11 cellular contexts compared by ENCODE assay signal in genomic region chr15:90873488-90873997, GRCh38. TPM values are rescaled to one million over a fixed set of nuclear protein-coding genes. Genes with fewer than 3 reads are reported as not detected.
DNase-seq lines count a peak whose midpoint lies in the region; ATAC-seq and TF ChIP-seq lines count a peak whose summit lies in the region.
"Had no signal": no experiment of that assay in that cellular context is flagged by ENCODE, and none has a peak within 500 bp of the region (broad histone marks: within the 10 kb centered on the region; RNA-seq: fewer than 3 reads in every experiment).

No MANE protein-coding gene starts in this region.

- peak overlapping the region in 9 of 10 donors; percentile 1 to 100 (median 97) for H3K27ac ChIP-seq in heart right ventricle
- peak overlapping the region; percentile 13 for H3K27ac ChIP-seq in caudate nucleus (ENCODE audit: low read depth, low read length)
- peak overlapping the region; percentile 89 for H3K27ac ChIP-seq in vagina

- H3K36me3 ChIP-seq in heart right ventricle (peaks cover 0 to 38% (median 30%) of the 10 kb centered on the region in 9 donors), mucosa of stomach (ENCODE audit: control insufficient read depth, insufficient read depth, low read length) (peaks cover 14% of the 10 kb centered on the region), vagina (peaks cover 0 to 29% of the 10 kb centered on the region in 2 donors)

- intact Hi-C loops in heart right ventricle (cut with DNase I) (loop anchor here in 3 of 10 donors (5.0 kb wide), 1 partner anchor 156 kb away; the partner anchor contains the start of gene BLM (in 3 of the 3)), cardiac septum (cut with DNase I) (loop anchor here (5.0 kb wide), 1 partner anchor 156 kb away; the partner anchor contains the start of gene BLM), vagina (cut with DNase I) (no loop called here)

- TF ChIP-seq POLR2A in vagina (IDR thresholded peaks at IDR 0.05) = no peak

- H3K27me3 ChIP-seq in heart right ventricle (no peaks in the 10 kb centered on the region), mucosa of stomach (ENCODE audit: control insufficient read depth, insufficient read depth, low read length) (no peaks in the 10 kb centered on the region), vagina (no peaks in the 10 kb centered on the region)

- H3K4me1 ChIP-seq in heart right ventricle = peaks cover 20 to 55% (median 47%) of the 10 kb centered on the region in 9 donors
- H3K4me1 ChIP-seq in mucosa of stomach (ENCODE audit: control insufficient read depth, insufficient read depth, low read length) = peaks cover 44% of the 10 kb centered on the region
- peaks cover 48% of the 10 kb centered on the region for H3K4me1 ChIP-seq in vagina

- TF ChIP-seq CTCF in heart right ventricle (IDR thresholded peaks at IDR 0.05) = no peak
- TF ChIP-seq CTCF in vagina (IDR thresholded peaks at IDR 0.05) = no peak

- H3K9me3 ChIP-seq in heart right ventricle (no peaks in the 10 kb centered on the region), mucosa of stomach (ENCODE audit: control insufficient read depth, low read length) (no peaks in the 10 kb centered on the region), vagina (no peaks in the 10 kb centered on the region)

- ATAC-seq in heart right ventricle = no peak
- ATAC-seq in HG02938 (IDR thresholded peaks at IDR 0.05; ENCODE audit: unreplicated experiment) = no peak

- H3K4me3 ChIP-seq in heart right ventricle = peak overlapping the region in 7 of 10 donors; percentile 65 to 92 (median 71)
- no peak overlapping the region for H3K4me3 ChIP-seq in mucosa of stomach (ENCODE audit: low read length)
- H3K4me3 ChIP-seq in vagina = no peak overlapping the region

- peak overlapping the region; percentile 11 for H3K9ac ChIP-seq in mucosa of stomach (ENCODE audit: low read length)

- WGBS in heart right ventricle, 2 donors = 61 to 73% methylated on average over 6 of the region's 6 CpGs

- no peak for DNase-seq in heart right ventricle
- no peak for DNase-seq in cardiac septum (ENCODE audit: low spot score)
- no peak for DNase-seq in caudate nucleus (lab: John Stamatoyannopoulos, UW)
- DNase-seq in vagina (ENCODE audit: extremely low spot score in 2 of 2) = no peak
- DNase-seq in KG1 (lab: John Stamatoyannopoulos, UW) = no peak
- no peak for DNase-seq in superior temporal gyrus (ENCODE audit: extremely low spot score)
- DNase-seq: DND-41, GOT3, MM.1S had no signal

RNA-seq across cellular contexts. Expression of gene FURIN, which starts 5.2 kb away (rescaled TPM):
- 10 to 100 TPM; 35.1 to 82.5 (median 40.9) TPM for total RNA-seq in heart right ventricle
- polyA plus RNA-seq in heart right ventricle = 10 to 100 TPM; 29.5 to 77.1 TPM
- 43.9 TPM for total RNA-seq in cardiac septum
- total RNA-seq in vagina = 47.6 TPM

RNA-seq across cellular contexts. Expression of gene FES, which starts 10.8 kb away (rescaled TPM):
- total RNA-seq in heart right ventricle (10 to 100 TPM in 8 of 10 donors, 1 to 10 TPM in 2; 8.6 to 27.7 (median 11.5) TPM), cardiac septum (16.2 TPM), vagina (47.4 TPM)
- 10 to 100 TPM; 17.7 to 23.3 TPM for polyA plus RNA-seq in heart right ventricle

RNA-seq across cellular contexts. Expression of gene MAN2A2, which starts 29.6 kb away (rescaled TPM):
- total RNA-seq in heart right ventricle = 100 to 1,000 TPM in 4 of 10 donors, 10 to 100 TPM in 6; 78.3 to 157 (median 98.1) TPM
- 10 to 100 TPM; 24.8 to 84.5 TPM for polyA plus RNA-seq in heart right ventricle
- 73.3 TPM for total RNA-seq in cardiac septum
- total RNA-seq in vagina = 46.7 TPM

RNA-seq across cellular contexts. Expression of gene HDDC3, which starts 58.8 kb away (rescaled TPM):
- 10 to 100 TPM; 10.7 to 18.2 (median 14.6) TPM for total RNA-seq in heart right ventricle
- polyA plus RNA-seq in heart right ventricle = 10 to 100 TPM; 15.3 to 18.0 TPM
- total RNA-seq in cardiac septum = 11.8 TPM
- total RNA-seq in vagina = 7.9 TPM

Comparison
In these comparisons a context has a peak if more than half of its experiments do, and no peak if none do; other contexts are left out.
1. H3K27ac ChIP-seq: peak in every context shown above with its lines; median percentile 97 in heart right ventricle; 89 in vagina; 13 in caudate nucleus.
2. H3K4me3 ChIP-seq: peak in heart right ventricle (7 of 10); none in mucosa of stomach (single experiment) and vagina (0 of 2).